18 cellular contexts compared by ENCODE assay signal in the genomic region with DNA sequence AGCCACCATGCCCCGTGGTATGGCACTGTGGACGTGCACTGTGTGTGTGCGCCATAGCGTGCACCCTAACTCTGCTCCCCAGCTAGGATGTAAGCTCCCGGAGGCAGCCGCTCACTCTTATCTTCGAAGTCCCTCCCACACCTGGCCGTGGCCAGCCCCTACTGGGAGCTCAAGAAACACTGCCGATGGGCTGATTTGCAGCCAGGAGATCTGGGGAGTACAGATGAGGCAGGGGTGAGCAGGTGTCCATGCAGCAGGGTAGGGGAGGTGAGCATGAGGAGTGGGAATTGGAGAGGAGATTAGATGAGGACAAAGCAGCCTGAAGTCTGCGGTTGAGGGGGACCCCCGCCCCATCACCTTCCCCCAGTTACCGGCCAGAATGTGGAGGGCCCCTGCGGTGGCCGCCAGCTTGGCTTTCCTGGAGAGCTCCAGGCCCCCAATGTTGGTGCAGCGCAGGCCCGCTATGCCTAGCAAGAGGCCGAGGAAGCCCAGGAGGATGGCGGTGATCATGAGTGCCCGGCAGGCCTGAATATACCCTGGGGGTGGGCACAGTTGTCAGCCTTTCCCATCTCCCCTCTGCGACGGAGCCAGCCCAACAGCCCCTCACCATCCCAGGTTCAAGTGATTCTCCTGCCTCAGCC. TPM values are rescaled to one million over a fixed set of nuclear protein-coding genes. Genes with fewer than 3 reads are reported as not detected.
A peak's percentile ranks its signal among the peaks of the same experiment; 100 is the strongest.
DNase-seq lines count a peak whose midpoint lies in the region; TF ChIP-seq lines count a peak whose summit lies in the region.
"Had no signal": no experiment of that assay in that cellular context is flagged by ENCODE, and none has a peak within 500 bp of the region (broad histone marks: within the 10 kb centered on the region; RNA-seq: fewer than 3 reads in every experiment).

No MANE protein-coding gene starts in this region.

- H3K4me1 ChIP-seq in Caco-2 (peaks cover 21% of the 10 kb centered on the region), osteoblast (ENCODE audit: insufficient read depth, low read length) (no peaks in the 10 kb centered on the region)

- H3K9me3 Mint-ChIP-seq in Caco-2 (ENCODE audit: unreplicated experiment) = no peaks in the 10 kb centered on the region

- peaks cover 37% of the 10 kb centered on the region for H3K36me3 Mint-ChIP-seq in Caco-2 (ENCODE audit: insufficient read depth, unreplicated experiment)

- intact Hi-C loops in Caco-2 (cut with micrococcal nuclease; ENCODE audit: unreplicated experiment) = no loop called here

- H3K79me2 ChIP-seq in osteoblast (ENCODE audit: insufficient read depth, low read length) = no peaks in the 10 kb centered on the region

- no peaks in the 10 kb centered on the region for H3K9me3 ChIP-seq in Caco-2
- H3K9me3 ChIP-seq in osteoblast (ENCODE audit: low read depth, low read length) = no peaks in the 10 kb centered on the region

- no peaks in the 10 kb centered on the region for H3K27me3 ChIP-seq in Caco-2 (replicated peaks; ENCODE audit: control insufficient read depth, insufficient read depth, low read length)
- no peaks in the 10 kb centered on the region for H3K27me3 ChIP-seq in osteoblast (ENCODE audit: insufficient read depth, low read length)

- DNase-seq in Caco-2 = no peak
- no peak for DNase-seq in RWPE1 (ENCODE audit: low spot score)
- peak; percentile 57 for DNase-seq in osteoblast (ENCODE audit: insufficient read length, low spot score, missing footprints)
- DNase-seq in activated T-cell treated with anti-CD3 and anti-CD28 coated beads for 4 hours = no peak
- no peak for DNase-seq in central memory CD4-positive, alpha-beta T cell
- DNase-seq: IMR-90; Kasumi-1; MM.1S; NCI-H1092 treated with DMSO at 0.1 percent for 48 hours; NCI-H1694; NCI-H345; NCI-H526 treated with DMSO at 0.1 percent for 48 hours; NK-92 treated with Interleukin-12 subunit alpha and Interleukin-12 subunit beta, amount 100 ng/mL, for 24 hours; SIG-M5 had no signal

- no peaks in the 10 kb centered on the region for H3K36me3 ChIP-seq in Caco-2 (ENCODE audit: control insufficient read depth, insufficient read depth, low read length)
- H3K36me3 ChIP-seq in osteoblast (ENCODE audit: insufficient read depth, low read length) = peaks cover 4% of the 10 kb centered on the region

- CTCF ChIA-PET in Caco-2 (lab: Charles Lee) (interaction anchor here (3.7 kb wide), 1 partner anchor 10 kb away, joined by 29 read pairs; a partner anchor contains a TSS), RWPE1 (lab: Yijun Ruan, JAX) (interaction anchor here (2.5 kb wide), 1 partner anchor 10 kb away, joined by 12 read pairs; a partner anchor contains a TSS)

- H3K4me3 Mint-ChIP-seq in Caco-2 (ENCODE audit: unreplicated experiment) = no peak overlapping the region

- H3K27ac ChIP-seq in RWPE1 = peak overlapping the region; percentile 24; the same call in 1 of the 2 replicates
- H3K27ac ChIP-seq in osteoblast (ENCODE audit: low read depth, low read length) = no peak overlapping the region
- H3K27ac ChIP-seq: C4-2B had no signal

- H3K4me2 ChIP-seq in osteoblast (ENCODE audit: insufficient read depth, low read length) = no peak overlapping the region

- H4K20me1 ChIP-seq in osteoblast (ENCODE audit: insufficient read depth, low read length) = peaks cover 7% of the 10 kb centered on the region

- no peaks in the 10 kb centered on the region for H3K27me3 Mint-ChIP-seq in Caco-2 (ENCODE audit: insufficient read depth, unreplicated experiment)

- no peak for TF ChIP-seq CTCF in Caco-2 (IDR thresholded peaks at IDR 0.05; ENCODE audit: insufficient read depth in 1 of 2, low read depth in 1 of 2, low read length in 1 of 2, severe bottlenecking in 1 of 2, unreplicated experiment in 1 of 2)
- no peak for TF ChIP-seq CTCF in RWPE1 (conservative IDR thresholded peaks at IDR 0.05; ENCODE audit: low read depth)
- TF ChIP-seq CTCF in osteoblast (IDR thresholded peaks at IDR 0.05; ENCODE audit: extremely low read depth, low read depth, low read length) = no peak

- no peak overlapping the region for H3K4me3 ChIP-seq in Caco-2 (ENCODE audit: low read depth, low read length)
- H3K4me3 ChIP-seq in osteoblast (ENCODE audit: insufficient read depth, low read length) = no peak overlapping the region

- H3K27ac Mint-ChIP-seq in Caco-2 (ENCODE audit: unreplicated experiment) = peak overlapping the region; percentile 34

- no TSS peak for BruUV-seq in Caco-2 (replicated peaks; lab: Mats Ljungman, UMichigan)

- H3K4me1 Mint-ChIP-seq in Caco-2 (ENCODE audit: low read depth, unreplicated experiment) = peaks cover 26% of the 10 kb centered on the region

- POLR2A ChIA-PET in Caco-2 (lab: Charles Lee) = interaction anchor here (0.5 kb wide), 1 partner anchor 15 kb away, joined by 10 read pairs; no protein-coding TSS in a partner anchor
- POLR2A ChIA-PET in RWPE1 (lab: Yijun Ruan, JAX; ENCODE audit: low non-redundant PET) = no interaction called here

- no peak overlapping the region for H2AFZ ChIP-seq in osteoblast (ENCODE audit: low read length)

RNA-seq across cellular contexts. Expression of a gene that starts 3.6 kb away (rescaled TPM):
- 9.1 and 10.0 TPM in 2 replicates for total RNA-seq in Caco-2 (2022)
- 3.3 and 4.1 TPM in 2 replicates for total RNA-seq in osteoblast

RNA-seq across cellular contexts. Expression of a gene that starts 10.9 kb away (rescaled TPM):
- total RNA-seq in Caco-2 (2022) (97.9 and 99.9 TPM in 2 replicates), osteoblast (118 and 136 TPM in 2 replicates)

RNA-seq across cellular contexts. Expression of a gene that starts 16.1 kb away (rescaled TPM):
- total RNA-seq in Caco-2 (2022) = 64.0 and 66.2 TPM in 2 replicates
- 64.4 and 66.0 TPM in 2 replicates for total RNA-seq in osteoblast

RNA-seq across cellular contexts. Expression of a gene that starts 16.6 kb away (rescaled TPM):
- total RNA-seq in Caco-2 (2022) (112 and 123 TPM in 2 replicates), osteoblast (78.7 and 81.8 TPM in 2 replicates)

RNA-seq across cellular contexts. Expression of a gene that starts 33.2 kb away (rescaled TPM):
- total RNA-seq in Caco-2 (2022) = 6.3 and 8.1 TPM in 2 replicates
- total RNA-seq in osteoblast = not detected in 2 replicates
- total RNA-seq: H4, IMR-90, OCI-LY7, RPMI7951 had no signal
